1 cellular context compared by ENCODE assay signal in genomic region chr6:41734666-41735426, GRCh38.
TF ChIP-seq lines count a peak whose summit lies in the region.

No MANE protein-coding gene starts in this region.

TF ChIP-seq in HepG2, 621 proteins besides CTCF, POLR2A, EP300 and RAD21 (continued from another document and continues in another):
- TF ChIP-seq, protein P1, sequence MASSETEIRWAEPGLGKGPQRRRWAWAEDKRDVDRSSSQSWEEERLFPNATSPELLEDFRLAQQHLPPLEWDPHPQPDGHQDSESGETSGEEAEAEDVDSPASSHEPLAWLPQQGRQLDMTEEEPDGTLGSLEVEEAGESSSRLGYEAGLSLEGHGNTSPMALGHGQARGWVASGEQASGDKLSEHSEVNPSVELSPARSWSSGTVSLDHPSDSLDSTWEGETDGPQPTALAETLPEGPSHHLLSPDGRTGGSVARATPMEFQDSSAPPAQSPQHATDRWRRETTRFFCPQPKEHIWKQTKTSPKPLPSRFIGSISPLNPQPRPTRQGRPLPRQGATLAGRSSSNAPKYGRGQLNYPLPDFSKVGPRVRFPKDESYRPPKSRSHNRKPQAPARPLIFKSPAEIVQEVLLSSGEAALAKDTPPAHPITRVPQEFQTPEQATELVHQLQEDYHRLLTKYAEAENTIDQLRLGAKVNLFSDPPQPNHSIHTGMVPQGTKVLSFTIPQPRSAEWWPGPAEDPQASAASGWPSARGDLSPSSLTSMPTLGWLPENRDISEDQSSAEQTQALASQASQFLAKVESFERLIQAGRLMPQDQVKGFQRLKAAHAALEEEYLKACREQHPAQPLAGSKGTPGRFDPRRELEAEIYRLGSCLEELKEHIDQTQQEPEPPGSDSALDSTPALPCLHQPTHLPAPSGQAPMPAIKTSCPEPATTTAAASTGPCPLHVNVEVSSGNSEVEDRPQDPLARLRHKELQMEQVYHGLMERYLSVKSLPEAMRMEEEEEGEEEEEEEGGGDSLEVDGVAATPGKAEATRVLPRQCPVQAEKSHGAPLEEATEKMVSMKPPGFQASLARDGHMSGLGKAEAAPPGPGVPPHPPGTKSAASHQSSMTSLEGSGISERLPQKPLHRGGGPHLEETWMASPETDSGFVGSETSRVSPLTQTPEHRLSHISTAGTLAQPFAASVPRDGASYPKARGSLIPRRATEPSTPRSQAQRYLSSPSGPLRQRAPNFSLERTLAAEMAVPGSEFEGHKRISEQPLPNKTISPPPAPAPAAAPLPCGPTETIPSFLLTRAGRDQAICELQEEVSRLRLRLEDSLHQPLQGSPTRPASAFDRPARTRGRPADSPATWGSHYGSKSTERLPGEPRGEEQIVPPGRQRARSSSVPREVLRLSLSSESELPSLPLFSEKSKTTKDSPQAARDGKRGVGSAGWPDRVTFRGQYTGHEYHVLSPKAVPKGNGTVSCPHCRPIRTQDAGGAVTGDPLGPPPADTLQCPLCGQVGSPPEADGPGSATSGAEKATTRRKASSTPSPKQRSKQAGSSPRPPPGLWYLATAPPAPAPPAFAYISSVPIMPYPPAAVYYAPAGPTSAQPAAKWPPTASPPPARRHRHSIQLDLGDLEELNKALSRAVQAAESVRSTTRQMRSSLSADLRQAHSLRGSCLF (CRISPR knock-in tag; IDR thresholded peaks at IDR 0.05; ENCODE audit: borderline replicate concordance) = no peak
- no peak for TF ChIP-seq ZNF282 (IDR thresholded peaks at IDR 0.05; ENCODE audit: partially characterized antibody)
- TF ChIP-seq POLR2AphosphoS5 (IDR thresholded peaks at IDR 0.05; ENCODE audit: low read depth, low read length) = no peak; the same call in 1 of the 2 replicates
- TF ChIP-seq NR2F6 (IDR thresholded peaks at IDR 0.05) = no peak
- TF ChIP-seq NR2F6 (CRISPR knock-in tag; IDR thresholded peaks at IDR 0.05) = peak; percentile 10; the same call in 1 of the 2 replicates
- no peak for TF ChIP-seq ZNF510 (CRISPR knock-in tag; IDR thresholded peaks at IDR 0.05; ENCODE audit: low read depth)
- TF ChIP-seq ZNF788 (CRISPR knock-in tag; IDR thresholded peaks at IDR 0.05; ENCODE audit: borderline replicate concordance) = peak; percentile 27; the same call in 1 of the 2 replicates
- TF ChIP-seq, protein P2, sequence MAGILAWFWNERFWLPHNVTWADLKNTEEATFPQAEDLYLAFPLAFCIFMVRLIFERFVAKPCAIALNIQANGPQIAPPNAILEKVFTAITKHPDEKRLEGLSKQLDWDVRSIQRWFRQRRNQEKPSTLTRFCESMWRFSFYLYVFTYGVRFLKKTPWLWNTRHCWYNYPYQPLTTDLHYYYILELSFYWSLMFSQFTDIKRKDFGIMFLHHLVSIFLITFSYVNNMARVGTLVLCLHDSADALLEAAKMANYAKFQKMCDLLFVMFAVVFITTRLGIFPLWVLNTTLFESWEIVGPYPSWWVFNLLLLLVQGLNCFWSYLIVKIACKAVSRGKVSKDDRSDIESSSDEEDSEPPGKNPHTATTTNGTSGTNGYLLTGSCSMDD (CRISPR knock-in tag; IDR thresholded peaks at IDR 0.05) = no peak
- TF ChIP-seq POLR2AphosphoS2 (IDR thresholded peaks at IDR 0.05; ENCODE audit: low read depth, low read length) = no peak
- peak; percentile 3 for TF ChIP-seq TEAD3 (CRISPR knock-in tag; optimal IDR thresholded peaks at IDR 0.05; ENCODE audit: borderline replicate concordance)
- no peak for TF ChIP-seq SKI (IDR thresholded peaks at IDR 0.05; ENCODE audit: partially characterized antibody)
- TF ChIP-seq NFATC3 (CRISPR knock-in tag; IDR thresholded peaks at IDR 0.05) = no peak
- TF ChIP-seq ZKSCAN5 (CRISPR knock-in tag; IDR thresholded peaks at IDR 0.05) = no peak
- no peak for TF ChIP-seq CBX5 (CRISPR knock-in tag; IDR thresholded peaks at IDR 0.05; ENCODE audit: borderline replicate concordance)
- TF ChIP-seq ZNF292 (CRISPR knock-in tag; IDR thresholded peaks at IDR 0.05; ENCODE audit: borderline replicate concordance, low read depth) = 0 out of 2 replicates have a peak, but pooled peaks have one; percentile 4
- TF ChIP-seq ZNF549 (CRISPR knock-in tag; IDR thresholded peaks at IDR 0.05) = no peak
- TF ChIP-seq ZNF318 (CRISPR knock-in tag; IDR thresholded peaks at IDR 0.05) = no peak
- no peak for TF ChIP-seq NFKBIZ (CRISPR knock-in tag; IDR thresholded peaks at IDR 0.05)
- TF ChIP-seq CEBPB (IDR thresholded peaks at IDR 0.05; ENCODE audit: borderline replicate concordance, low read depth, low read length) = no peak
- no peak for TF ChIP-seq ZNF20 (CRISPR knock-in tag; IDR thresholded peaks at IDR 0.05)
- TF ChIP-seq PAWR (CRISPR knock-in tag; IDR thresholded peaks at IDR 0.05; ENCODE audit: borderline replicate concordance) = no peak
- TF ChIP-seq ZNF230 (CRISPR knock-in tag; IDR thresholded peaks at IDR 0.05) = no peak
- TF ChIP-seq ZNF891 (CRISPR knock-in tag; IDR thresholded peaks at IDR 0.05) = no peak
- TF ChIP-seq, protein P3, sequence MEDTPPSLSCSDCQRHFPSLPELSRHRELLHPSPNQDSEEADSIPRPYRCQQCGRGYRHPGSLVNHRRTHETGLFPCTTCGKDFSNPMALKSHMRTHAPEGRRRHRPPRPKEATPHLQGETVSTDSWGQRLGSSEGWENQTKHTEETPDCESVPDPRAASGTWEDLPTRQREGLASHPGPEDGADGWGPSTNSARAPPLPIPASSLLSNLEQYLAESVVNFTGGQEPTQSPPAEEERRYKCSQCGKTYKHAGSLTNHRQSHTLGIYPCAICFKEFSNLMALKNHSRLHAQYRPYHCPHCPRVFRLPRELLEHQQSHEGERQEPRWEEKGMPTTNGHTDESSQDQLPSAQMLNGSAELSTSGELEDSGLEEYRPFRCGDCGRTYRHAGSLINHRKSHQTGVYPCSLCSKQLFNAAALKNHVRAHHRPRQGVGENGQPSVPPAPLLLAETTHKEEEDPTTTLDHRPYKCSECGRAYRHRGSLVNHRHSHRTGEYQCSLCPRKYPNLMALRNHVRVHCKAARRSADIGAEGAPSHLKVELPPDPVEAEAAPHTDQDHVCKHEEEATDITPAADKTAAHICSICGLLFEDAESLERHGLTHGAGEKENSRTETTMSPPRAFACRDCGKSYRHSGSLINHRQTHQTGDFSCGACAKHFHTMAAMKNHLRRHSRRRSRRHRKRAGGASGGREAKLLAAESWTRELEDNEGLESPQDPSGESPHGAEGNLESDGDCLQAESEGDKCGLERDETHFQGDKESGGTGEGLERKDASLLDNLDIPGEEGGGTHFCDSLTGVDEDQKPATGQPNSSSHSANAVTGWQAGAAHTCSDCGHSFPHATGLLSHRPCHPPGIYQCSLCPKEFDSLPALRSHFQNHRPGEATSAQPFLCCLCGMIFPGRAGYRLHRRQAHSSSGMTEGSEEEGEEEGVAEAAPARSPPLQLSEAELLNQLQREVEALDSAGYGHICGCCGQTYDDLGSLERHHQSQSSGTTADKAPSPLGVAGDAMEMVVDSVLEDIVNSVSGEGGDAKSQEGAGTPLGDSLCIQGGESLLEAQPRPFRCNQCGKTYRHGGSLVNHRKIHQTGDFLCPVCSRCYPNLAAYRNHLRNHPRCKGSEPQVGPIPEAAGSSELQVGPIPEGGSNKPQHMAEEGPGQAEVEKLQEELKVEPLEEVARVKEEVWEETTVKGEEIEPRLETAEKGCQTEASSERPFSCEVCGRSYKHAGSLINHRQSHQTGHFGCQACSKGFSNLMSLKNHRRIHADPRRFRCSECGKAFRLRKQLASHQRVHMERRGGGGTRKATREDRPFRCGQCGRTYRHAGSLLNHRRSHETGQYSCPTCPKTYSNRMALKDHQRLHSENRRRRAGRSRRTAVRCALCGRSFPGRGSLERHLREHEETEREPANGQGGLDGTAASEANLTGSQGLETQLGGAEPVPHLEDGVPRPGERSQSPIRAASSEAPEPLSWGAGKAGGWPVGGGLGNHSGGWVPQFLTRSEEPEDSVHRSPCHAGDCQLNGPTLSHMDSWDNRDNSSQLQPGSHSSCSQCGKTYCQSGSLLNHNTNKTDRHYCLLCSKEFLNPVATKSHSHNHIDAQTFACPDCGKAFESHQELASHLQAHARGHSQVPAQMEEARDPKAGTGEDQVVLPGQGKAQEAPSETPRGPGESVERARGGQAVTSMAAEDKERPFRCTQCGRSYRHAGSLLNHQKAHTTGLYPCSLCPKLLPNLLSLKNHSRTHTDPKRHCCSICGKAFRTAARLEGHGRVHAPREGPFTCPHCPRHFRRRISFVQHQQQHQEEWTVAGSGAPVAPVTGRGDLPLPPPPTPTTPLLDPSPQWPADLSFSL (CRISPR knock-in tag; IDR thresholded peaks at IDR 0.05) = no peak
- TF ChIP-seq, protein P4, sequence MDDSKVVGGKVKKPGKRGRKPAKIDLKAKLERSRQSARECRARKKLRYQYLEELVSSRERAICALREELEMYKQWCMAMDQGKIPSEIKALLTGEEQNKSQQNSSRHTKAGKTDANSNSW (CRISPR knock-in tag; IDR thresholded peaks at IDR 0.05; ENCODE audit: borderline replicate concordance) = no peak
- TF ChIP-seq, protein P5, sequence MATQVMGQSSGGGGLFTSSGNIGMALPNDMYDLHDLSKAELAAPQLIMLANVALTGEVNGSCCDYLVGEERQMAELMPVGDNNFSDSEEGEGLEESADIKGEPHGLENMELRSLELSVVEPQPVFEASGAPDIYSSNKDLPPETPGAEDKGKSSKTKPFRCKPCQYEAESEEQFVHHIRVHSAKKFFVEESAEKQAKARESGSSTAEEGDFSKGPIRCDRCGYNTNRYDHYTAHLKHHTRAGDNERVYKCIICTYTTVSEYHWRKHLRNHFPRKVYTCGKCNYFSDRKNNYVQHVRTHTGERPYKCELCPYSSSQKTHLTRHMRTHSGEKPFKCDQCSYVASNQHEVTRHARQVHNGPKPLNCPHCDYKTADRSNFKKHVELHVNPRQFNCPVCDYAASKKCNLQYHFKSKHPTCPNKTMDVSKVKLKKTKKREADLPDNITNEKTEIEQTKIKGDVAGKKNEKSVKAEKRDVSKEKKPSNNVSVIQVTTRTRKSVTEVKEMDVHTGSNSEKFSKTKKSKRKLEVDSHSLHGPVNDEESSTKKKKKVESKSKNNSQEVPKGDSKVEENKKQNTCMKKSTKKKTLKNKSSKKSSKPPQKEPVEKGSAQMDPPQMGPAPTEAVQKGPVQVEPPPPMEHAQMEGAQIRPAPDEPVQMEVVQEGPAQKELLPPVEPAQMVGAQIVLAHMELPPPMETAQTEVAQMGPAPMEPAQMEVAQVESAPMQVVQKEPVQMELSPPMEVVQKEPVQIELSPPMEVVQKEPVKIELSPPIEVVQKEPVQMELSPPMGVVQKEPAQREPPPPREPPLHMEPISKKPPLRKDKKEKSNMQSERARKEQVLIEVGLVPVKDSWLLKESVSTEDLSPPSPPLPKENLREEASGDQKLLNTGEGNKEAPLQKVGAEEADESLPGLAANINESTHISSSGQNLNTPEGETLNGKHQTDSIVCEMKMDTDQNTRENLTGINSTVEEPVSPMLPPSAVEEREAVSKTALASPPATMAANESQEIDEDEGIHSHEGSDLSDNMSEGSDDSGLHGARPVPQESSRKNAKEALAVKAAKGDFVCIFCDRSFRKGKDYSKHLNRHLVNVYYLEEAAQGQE (IDR thresholded peaks at IDR 0.05; ENCODE audit: borderline replicate concordance in 1 of 2, low read depth in 1 of 2, low read length in 2 of 2) = no peak
- no peak for TF ChIP-seq ZNF780A (CRISPR knock-in tag; IDR thresholded peaks at IDR 0.05)
